9 cellular contexts compared by ENCODE assay signal in genomic region chr12:124909831-124910560, GRCh38. TPM values are rescaled to one million over a fixed set of nuclear protein-coding genes. Genes with fewer than 3 reads are reported as not detected.
A peak's percentile ranks its signal among the peaks of the same experiment; 100 is the strongest.
DNase-seq lines count a peak whose midpoint lies in the region; ATAC-seq and TF ChIP-seq lines count a peak whose summit lies in the region.
"Had no signal": no experiment of that assay in that cellular context is flagged by ENCODE, and none has a peak within 500 bp of the region (broad histone marks: within the 10 kb centered on the region; RNA-seq: fewer than 3 reads in every experiment).

No MANE protein-coding gene starts in this region.

- intact Hi-C loops in CD4-positive, alpha-beta memory T cell (cut with micrococcal nuclease), result loop anchor here (5.0 kb wide), 1 partner anchor 343 kb away; the partner anchor contains the start of gene NCOR2

- H3K9me2 ChIP-seq in neural cell (ENCODE audit: insufficient read depth, low read length), result no peaks in the 10 kb centered on the region

- H3K14ac ChIP-seq in H9 (ENCODE audit: insufficient read depth, low read length), result no peak overlapping the region

- H3K79me2 ChIP-seq in neural cell (replicated peaks; ENCODE audit: insufficient read depth, low read length) (peaks cover 34% of the 10 kb centered on the region), H9 (ENCODE audit: insufficient read depth, low read length) (peaks cover 14% of the 10 kb centered on the region)

- H2BK20ac ChIP-seq in H9 (ENCODE audit: low read depth, low read length, poor library complexity, severe bottlenecking), result no peak overlapping the region

- H3K4me2 ChIP-seq in neural cell (ENCODE audit: low read length), result peak overlapping the region; percentile 52
- H3K4me2 ChIP-seq in H9 (ENCODE audit: insufficient read depth, insufficient read length, low read length), result no peak overlapping the region

- peaks cover 3% of the 10 kb centered on the region for H3K79me1 ChIP-seq in H9 (ENCODE audit: insufficient read depth, low read depth, low read length, poor library complexity, severe bottlenecking)

- H3K9ac ChIP-seq in neural cell (ENCODE audit: low read length) (no peak overlapping the region), H9 (ENCODE audit: extremely low read depth, insufficient read length, low read length) (no peak overlapping the region)
- H3K9ac ChIP-seq: neural progenitor cell had no signal

- H3K23me2 ChIP-seq in H9 (ENCODE audit: insufficient read length, low read depth, low read length, poor library complexity, severe bottlenecking), result peaks cover 5% of the 10 kb centered on the region

- DNase-seq in CD4-positive, alpha-beta memory T cell, result no peak
- DNase-seq in NCI-H460 (ENCODE audit: extremely low read depth, low read depth), result peak; percentile 47
- DNase-seq in effector memory CD8-positive, alpha-beta T cell, result no peak
- DNase-seq in NCI-H146 (lab: John Stamatoyannopoulos, UW), result no peak
- no peak for DNase-seq in H9

- no peaks in the 10 kb centered on the region for H3K9me3 ChIP-seq in CD4-positive, alpha-beta memory T cell (ENCODE audit: control insufficient read depth in 1 of 2, low read length in 2 of 2)
- H3K9me3 ChIP-seq in neural cell (ENCODE audit: low read length) (no peaks in the 10 kb centered on the region), H9 (ENCODE audit: control insufficient read depth, low read depth, low read length) (no peaks in the 10 kb centered on the region)

- H2BK120ac ChIP-seq in H9 (ENCODE audit: low read depth, low read length, poor library complexity, severe bottlenecking), result no peak overlapping the region

- H3K4me3 ChIP-seq in CD4-positive, alpha-beta memory T cell (ENCODE audit: low read length in 2 of 2), result no peak overlapping the region
- H3K4me3 ChIP-seq in neural cell (ENCODE audit: low read length), result peak overlapping the region; percentile 56
- H3K4me3 ChIP-seq: neural progenitor cell had no signal

- peaks cover 47% of the 10 kb centered on the region for H3K4me1 ChIP-seq in CD4-positive, alpha-beta memory T cell (ENCODE audit: insufficient read depth, low read length)
- no peaks in the 10 kb centered on the region for H3K4me1 ChIP-seq in H9 (ENCODE audit: insufficient read depth, low read length)
- H3K4me1 ChIP-seq: neural progenitor cell had no signal

- H3T11ph ChIP-seq in H9 (ENCODE audit: low read length), result no peak overlapping the region

- peaks cover 14% of the 10 kb centered on the region for H4K20me1 ChIP-seq in neural cell (ENCODE audit: insufficient read depth)
- no peaks in the 10 kb centered on the region for H4K20me1 ChIP-seq in H9 (ENCODE audit: control insufficient read depth, insufficient read depth, insufficient read length)

- H4K8ac ChIP-seq in H9 (replicated peaks; ENCODE audit: insufficient read length, low read depth, low read length), result no peak overlapping the region

- H3F3A ChIP-seq in neural cell (ENCODE audit: insufficient read depth, low read length, poor library complexity, severe bottlenecking), result no peaks in the 10 kb centered on the region

- no peak overlapping the region for H3K4ac ChIP-seq in H9 (ENCODE audit: low read depth, low read length)

- TF ChIP-seq RAD21 in neural cell (conservative IDR thresholded peaks at IDR 0.05), result no peak

- H3K36me3 ChIP-seq in CD4-positive, alpha-beta memory T cell (ENCODE audit: insufficient read depth, low read length), result peaks cover 24% of the 10 kb centered on the region
- H3K36me3 ChIP-seq in neural cell (ENCODE audit: insufficient read depth, low read length), result peaks cover 19% of the 10 kb centered on the region
- H3K36me3 ChIP-seq: neural progenitor cell had no signal

- no peak overlapping the region for H4K91ac ChIP-seq in H9 (ENCODE audit: insufficient read length, low read depth, low read length)

- TF ChIP-seq EP300 in neural cell (conservative IDR thresholded peaks at IDR 0.05; ENCODE audit: poor library complexity, severe bottlenecking), result no peak

- H3K36me3 Mint-ChIP-seq in CD4-positive, alpha-beta memory T cell, result peaks cover 31 to 36% of the 10 kb centered on the region in 2 donors
- peaks cover 62% of the 10 kb centered on the region for H3K36me3 Mint-ChIP-seq in effector memory CD8-positive, alpha-beta T cell (ENCODE audit: insufficient read depth)
- peaks cover 32 to 40% (median 36%) of the 10 kb centered on the region in 3 experiments for H3K36me3 Mint-ChIP-seq in H9 (ENCODE audit: insufficient read depth in 1 of 3, low read depth in 3 of 3)

- H3K23ac ChIP-seq in H9 (ENCODE audit: insufficient read length, low read depth, low read length), result no peak overlapping the region

- H3K4me3 Mint-ChIP-seq in CD4-positive, alpha-beta memory T cell, result peak overlapping the region in 3 of 8 donors; percentile 22 to 42 (median 27)
- H3K4me3 Mint-ChIP-seq in effector memory CD8-positive, alpha-beta T cell, result peak overlapping the region; percentile 19 to 52
- H3K4me3 Mint-ChIP-seq in H9, result no peak overlapping the region

- no peak overlapping the region for H4K5ac ChIP-seq in H9 (ENCODE audit: insufficient read length, low read depth, low read length)

- no peak overlapping the region for H2BK15ac ChIP-seq in H9 (ENCODE audit: low read depth, low read length)

- no peak overlapping the region for H3K56ac ChIP-seq in H9 (ENCODE audit: insufficient read length, low read depth, low read length)

- H3K27ac ChIP-seq in CD4-positive, alpha-beta memory T cell (ENCODE audit: low read depth, low read length), result peak overlapping the region; percentile 3
- H3K27ac ChIP-seq in neural cell (ENCODE audit: low read length) (no peak overlapping the region), H9 (ENCODE audit: insufficient read length, low read depth, low read length) (no peak overlapping the region)
- H3K27ac ChIP-seq: neural progenitor cell had no signal

- no peaks in the 10 kb centered on the region for H3K27me3 ChIP-seq in CD4-positive, alpha-beta memory T cell (ENCODE audit: insufficient read depth, low read length)
- H3K27me3 ChIP-seq in neural cell (ENCODE audit: insufficient read depth, low read depth, low read length) (no peaks in the 10 kb centered on the region), H9 (ENCODE audit: insufficient read depth, low read length) (no peaks in the 10 kb centered on the region)
- H3K27me3 ChIP-seq: neural progenitor cell had no signal

- H2AK5ac ChIP-seq in H9 (ENCODE audit: insufficient read length, low read length), result no peak overlapping the region

- H3K9me3 Mint-ChIP-seq in CD4-positive, alpha-beta memory T cell, result peaks cover 0 to 15% (median 3%) of the 10 kb centered on the region in 8 donors
- H3K9me3 Mint-ChIP-seq in effector memory CD8-positive, alpha-beta T cell, result no peaks in the 10 kb centered on the region
- peaks cover 4 to 15% of the 10 kb centered on the region in 2 experiments for H3K9me3 Mint-ChIP-seq in H9

- no peak for ATAC-seq in effector memory CD8-positive, alpha-beta T cell (replicated peaks)
- ATAC-seq in GM21360 (IDR thresholded peaks at IDR 0.05; ENCODE audit: unreplicated experiment) (no peak), GM21447 (IDR thresholded peaks at IDR 0.05; ENCODE audit: unreplicated experiment) (no peak)

- WGBS in H9 (ENCODE audit: extremely low coverage, insufficient read length, low lambda C conversion rate), result no CpG with 5 or more reads among the region's 8 CpGs

- no peak overlapping the region for H2BK5ac ChIP-seq in H9 (ENCODE audit: insufficient read length, low read length)

- H2AFZ ChIP-seq in neural cell (ENCODE audit: low read depth, low read length) (no peak overlapping the region), H9 (ENCODE audit: low read length) (no peak overlapping the region)
- H2AFZ ChIP-seq: neural progenitor cell had no signal

- peaks cover 43 to 55% (median 48%) of the 10 kb centered on the region in 4 donors for H3K4me1 Mint-ChIP-seq in CD4-positive, alpha-beta memory T cell
- H3K4me1 Mint-ChIP-seq in effector memory CD8-positive, alpha-beta T cell (ENCODE audit: low read depth in 2 of 2), result peaks cover 43 to 49% of the 10 kb centered on the region in 2 donors
- H3K4me1 Mint-ChIP-seq in H9, result peaks cover 29 to 31% of the 10 kb centered on the region in 2 experiments

- H3K27me3 Mint-ChIP-seq in CD4-positive, alpha-beta memory T cell, result peaks cover 2 to 9% of the 10 kb centered on the region in 2 donors
- no peaks in the 10 kb centered on the region for H3K27me3 Mint-ChIP-seq in effector memory CD8-positive, alpha-beta T cell
- H3K27me3 Mint-ChIP-seq in H9 (ENCODE audit: low read depth), result peaks cover 6% of the 10 kb centered on the region

- POLR2A ChIA-PET in CD4-positive, alpha-beta memory T cell (lab: Charles Lee; ENCODE audit: partially characterized antibody), result interaction anchor here (0.6 to 8.4 kb wide), 7 partner anchors 10 to 74 kb away, joined by 3 to 237 read pairs (median 6); no protein-coding TSS in a partner anchor

- no peak overlapping the region for H3K18ac ChIP-seq in H9 (ENCODE audit: insufficient read length, low read depth, low read length)

- no peak for TF ChIP-seq CTCF in neural cell (IDR thresholded peaks at IDR 0.05; ENCODE audit: poor library complexity, severe bottlenecking)
- no peak for TF ChIP-seq CTCF in H9 (conservative IDR thresholded peaks at IDR 0.05)

- peak overlapping the region in 6 of 7 donors; percentile 17 to 84 (median 46) for H3K27ac Mint-ChIP-seq in CD4-positive, alpha-beta memory T cell
- H3K27ac Mint-ChIP-seq in effector memory CD8-positive, alpha-beta T cell, result peak overlapping the region; percentile 45 to 57
- H3K27ac Mint-ChIP-seq in H9, result peak overlapping the region in 1 of 3 experiments; percentile 22; a peak in 2 of 7 replicates
- H3K27ac Mint-ChIP-seq: neural progenitor cell had no signal

- CTCF ChIA-PET in CD4-positive, alpha-beta memory T cell (lab: Charles Lee; ENCODE audit: partially characterized antibody), result interaction anchor here (1.0 to 30.2 kb wide), 5 partner anchors 8 to 139 kb away, joined by 3 to 898 read pairs (median 5); no protein-coding TSS in a partner anchor

- H2BK12ac ChIP-seq in H9 (ENCODE audit: insufficient read length, low read depth, low read length), result no peak overlapping the region

TF ChIP-seq in neural cell, 6 proteins besides CTCF, POLR2A, EP300 and RAD21 (continues in another document):
- TF ChIP-seq MXI1 (conservative IDR thresholded peaks at IDR 0.05; ENCODE audit: poor library complexity, severe bottlenecking) (no peak), SMC3 (conservative IDR thresholded peaks at IDR 0.05; ENCODE audit: poor library complexity) (no peak), EZH2 (IDR thresholded peaks at IDR 0.05; ENCODE audit: borderline replicate concordance, insufficient read depth, low read length, poor library complexity, severe bottlenecking) (no peak)

RNA-seq across cellular contexts. Expression of gene UBC, which starts 4.5 kb away (rescaled TPM):
- 100 to 1,000 TPM; 858 to 878 TPM for total RNA-seq in CD4-positive, alpha-beta memory T cell
- 1,000 to 10,000 TPM in 1 of 2 donors, 100 to 1,000 TPM in 1; 853 to 1,668 TPM for polyA plus RNA-seq in CD4-positive, alpha-beta memory T cell
- total RNA-seq in NCI-H460 (2014; rRNA removed; shearing (Covaris generic)), result 1,852 and 1,911 TPM in 2 replicates
- polyA plus RNA-seq in NCI-H460 (2014; cell fraction: nucleus; rRNA removed), result 800 and 1,047 TPM in 2 replicates
- 1,173 and 1,177 TPM in 2 replicates for polyA plus RNA-seq in neural cell
- polyA minus RNA-seq in neural cell, result 1,245 and 1,326 TPM in 2 replicates
- 523 and 533 TPM in 2 replicates for total RNA-seq in H9 (2021)

RNA-seq across cellular contexts. Expression of gene SCARB1, which starts 46.3 kb away (rescaled TPM):
- 1 to 10 TPM; 2.2 to 2.6 TPM for total RNA-seq in CD4-positive, alpha-beta memory T cell
- 1 to 10 TPM; 1.5 to 1.6 TPM for polyA plus RNA-seq in CD4-positive, alpha-beta memory T cell
- 103 and 115 TPM in 2 replicates for total RNA-seq in NCI-H460 (2014; rRNA removed; shearing (Covaris generic))
- 436 and 554 TPM in 2 replicates for polyA plus RNA-seq in NCI-H460 (2014; cell fraction: nucleus; rRNA removed)
- polyA plus RNA-seq in neural cell, result 3.7 and 5.8 TPM in 2 replicates
- 6.9 and 8.0 TPM in 2 replicates for polyA minus RNA-seq in neural cell
- total RNA-seq in H9 (2021), result 31.3 and 31.7 TPM in 2 replicates

Comparison
In these comparisons a context has a peak if more than half of its experiments do, and no peak if none do; other contexts are left out.
1. H3K4me3 Mint-ChIP-seq: peak in effector memory CD8-positive, alpha-beta T cell (2 of 2); none in H9 (0 of 2).